In genomic region chr17:40069751-40070643, GRCh38 we compare ENCODE assay signal across 8 cellular contexts. TPM values are rescaled to one million over a fixed set of nuclear protein-coding genes. Genes with fewer than 3 reads are reported as not detected.
DNase-seq lines count a peak whose midpoint lies in the region; ATAC-seq and TF ChIP-seq lines count a peak whose summit lies in the region.

No MANE protein-coding gene starts in this region.

- H3K4ac ChIP-seq in trophoblast cell (ENCODE audit: low read depth, low read length): no peak overlapping the region

- no peak overlapping the region for H2BK5ac ChIP-seq in trophoblast cell (ENCODE audit: low read depth, low read length, poor library complexity)

- no peak overlapping the region for H4K91ac ChIP-seq in trophoblast cell (ENCODE audit: low read depth, low read length)

- H3K36me3 ChIP-seq in GM23248 (ENCODE audit: low read depth) (no peaks in the 10 kb centered on the region), PC-9 (ENCODE audit: low read depth) (no peaks in the 10 kb centered on the region), kidney epithelial cell (ENCODE audit: control insufficient read depth, insufficient read depth, low read length) (no peaks in the 10 kb centered on the region), thoracic aorta (peaks cover 5% of the 10 kb centered on the region), trophoblast cell (ENCODE audit: control insufficient read depth in 1 of 2, insufficient read depth in 2 of 2, low read length in 2 of 2) (peaks cover 0 to 2% of the 10 kb centered on the region in 2 experiments)

- no peak overlapping the region for H3K14ac ChIP-seq in trophoblast cell (ENCODE audit: low read length)

- H3K79me2 ChIP-seq in GM23248 (ENCODE audit: insufficient read depth) (peaks cover 55% of the 10 kb centered on the region), PC-9 (ENCODE audit: low read depth) (no peaks in the 10 kb centered on the region), trophoblast cell (ENCODE audit: control insufficient read depth, insufficient read depth, low read length, poor library complexity) (no peaks in the 10 kb centered on the region)

- 44 to 58% methylated on average over 10 to 14 of the region's 14 CpGs for WGBS in GM23248 (ENCODE audit: low coverage in 1 of 2, low lambda C conversion rate in 2 of 2, missing lambda C conversion rate in 2 of 2), 2 experiments
- WGBS in trophoblast cell (ENCODE audit: extremely low coverage, insufficient coverage, insufficient read length): no CpG with 5 or more reads among the region's 14 CpGs

- in situ Hi-C loops in GM23248 (cut with MboI): no loop called here

- H4K20me1 ChIP-seq in GM23248 (ENCODE audit: insufficient read depth) (no peaks in the 10 kb centered on the region), PC-9 (ENCODE audit: insufficient read depth) (no peaks in the 10 kb centered on the region; the same call in 1 of the 2 replicates)

- peak overlapping the region; percentile 99 for H3K4me2 ChIP-seq in GM23248 (ENCODE audit: unreplicated experiment)
- no peak overlapping the region for H3K4me2 ChIP-seq in PC-9
- no peak overlapping the region for H3K4me2 ChIP-seq in trophoblast cell (ENCODE audit: low read length)

- H3K27ac ChIP-seq in GM23248 (no peak overlapping the region), PC-9 (no peak overlapping the region), thoracic aorta (peak overlapping the region; percentile 92 to 95), trophoblast cell (ENCODE audit: low read depth, low read length) (no peak overlapping the region)

- H3K23ac ChIP-seq in trophoblast cell (ENCODE audit: low read length): no peak overlapping the region

- DNase-seq in AG09319 (ENCODE audit: extremely low read depth, low read depth): no peak
- DNase-seq in GM23248: peak; percentile 74
- peak in 1 of 2 experiments; percentile 29 for DNase-seq in PC-9
- peak; percentile 62 for DNase-seq in astrocyte of the hippocampus (ENCODE audit: low read depth, low spot score)
- no peak for DNase-seq in kidney epithelial cell (ENCODE audit: low read depth)
- no peak for DNase-seq in thoracic aorta (ENCODE audit: low spot score)
- no peak for DNase-seq in trophoblast cell

- H3F3A ChIP-seq in GM23248 (ENCODE audit: insufficient read depth): peaks cover 22% of the 10 kb centered on the region
- H3F3A ChIP-seq in PC-9 (ENCODE audit: insufficient read depth, low read depth): peaks cover 4% of the 10 kb centered on the region; the same call in 1 of the 2 replicates

- peak overlapping the region; percentile 75 for H3K4me3 ChIP-seq in GM23248
- no peak overlapping the region for H3K4me3 ChIP-seq in PC-9
- no peak overlapping the region for H3K4me3 ChIP-seq in kidney epithelial cell (ENCODE audit: low read depth, low read length)
- H3K4me3 ChIP-seq in thoracic aorta: peak overlapping the region; percentile 54
- H3K4me3 ChIP-seq in trophoblast cell (ENCODE audit: low read depth, low read length): no peak overlapping the region

- no peak overlapping the region for H2BK120ac ChIP-seq in trophoblast cell (ENCODE audit: insufficient read depth, low read length, poor library complexity)

- H2AFZ ChIP-seq in GM23248 (no peak overlapping the region), PC-9 (no peak overlapping the region), trophoblast cell (ENCODE audit: insufficient read depth, low read length, poor library complexity) (no peak overlapping the region)

- ATAC-seq in thoracic aorta (ENCODE audit: insufficient number of reproducible peaks, low FRiP score, low read depth) (no peak), HG03108 (IDR thresholded peaks at IDR 0.05; ENCODE audit: unreplicated experiment) (no peak)

- H3K18ac ChIP-seq in trophoblast cell (ENCODE audit: low read length): no peak overlapping the region

- H3K4me1 ChIP-seq in GM23248 (ENCODE audit: insufficient read depth): peaks cover 49% of the 10 kb centered on the region
- peaks cover 25% of the 10 kb centered on the region for H3K4me1 ChIP-seq in PC-9 (replicated peaks; ENCODE audit: insufficient read depth)
- peaks cover 79 to 96% of the 10 kb centered on the region in 2 donors for H3K4me1 ChIP-seq in thoracic aorta (ENCODE audit: control insufficient read depth in 1 of 2, low read depth in 2 of 2)
- H3K4me1 ChIP-seq in trophoblast cell (ENCODE audit: control insufficient read depth in 1 of 2, insufficient read depth in 2 of 2, low read length in 2 of 2): peaks cover 2 to 14% of the 10 kb centered on the region in 2 experiments

- H4K12ac ChIP-seq in trophoblast cell (ENCODE audit: low read depth, low read length): no peak overlapping the region

- H3K9me3 ChIP-seq in GM23248 (ENCODE audit: low read depth) (no peaks in the 10 kb centered on the region), PC-9 (ENCODE audit: insufficient read depth, low read depth) (no peaks in the 10 kb centered on the region), thoracic aorta (no peaks in the 10 kb centered on the region), trophoblast cell (ENCODE audit: insufficient read depth, low read depth, low read length) (no peaks in the 10 kb centered on the region)

- CTCF ChIA-PET in PC-9 (lab: Charles Lee): interaction anchor here (0.6 kb wide), 1 partner anchor 98 kb away, joined by 4 read pairs; no protein-coding TSS in a partner anchor

- TF ChIP-seq CTCF in AG09319 (IDR thresholded peaks at IDR 0.05; ENCODE audit: low read depth, low read length): peak; percentile 32
- peak; percentile 45; the same call in 1 of the 2 replicates for TF ChIP-seq CTCF in PC-9 (conservative IDR thresholded peaks at IDR 0.05)
- peak; percentile 25 for TF ChIP-seq CTCF in kidney epithelial cell (IDR thresholded peaks at IDR 0.05; ENCODE audit: insufficient read depth, low read length, poor library complexity, severe bottlenecking)
- no peak for TF ChIP-seq CTCF in thoracic aorta (IDR thresholded peaks at IDR 0.05)

- H3K79me1 ChIP-seq in trophoblast cell (ENCODE audit: low read length): no peaks in the 10 kb centered on the region

- no peak overlapping the region for H2BK12ac ChIP-seq in trophoblast cell (ENCODE audit: low read length)

- no TSS peak for BruUV-seq in PC-9 (replicated peaks; lab: Mats Ljungman, UMichigan)

- H3K9me2 ChIP-seq in GM23248 (ENCODE audit: insufficient read depth) (no peaks in the 10 kb centered on the region), PC-9 (ENCODE audit: insufficient read depth) (no peaks in the 10 kb centered on the region)

- H4K8ac ChIP-seq in trophoblast cell (ENCODE audit: low read depth, low read length): no peak overlapping the region

- H3K9ac ChIP-seq in GM23248 (peak overlapping the region; percentile 83), trophoblast cell (ENCODE audit: low read length) (no peak overlapping the region)

- POLR2A ChIA-PET in PC-9 (lab: Charles Lee; ENCODE audit: unreplicated experiment): no interaction called here

- intact Hi-C loops in PC-9 (cut with micrococcal nuclease; ENCODE audit: unreplicated experiment): no loop called here

- H3K27me3 ChIP-seq in GM23248 (replicated peaks; ENCODE audit: insufficient read depth) (no peaks in the 10 kb centered on the region), PC-9 (ENCODE audit: insufficient read depth, low read depth) (no peaks in the 10 kb centered on the region), kidney epithelial cell (ENCODE audit: control insufficient read depth, insufficient read depth, low read length) (no peaks in the 10 kb centered on the region), thoracic aorta (replicated peaks; ENCODE audit: insufficient read depth) (no peaks in the 10 kb centered on the region), trophoblast cell (ENCODE audit: insufficient read depth, low read length) (no peaks in the 10 kb centered on the region)

- H2AK5ac ChIP-seq in trophoblast cell (ENCODE audit: low read length): no peak overlapping the region

RNA-seq across cellular contexts. Expression of gene THRA, which starts 7.2 kb away (rescaled TPM):
- 33.3 and 36.2 TPM in 2 replicates for total RNA-seq in GM23248 (2014; rRNA removed; shearing (Covaris generic))
- polyA plus RNA-seq in GM23248 (2016; fragmentation: Nextera tagmentation; extraction: Ambion mirVana): 15.8 and 16.4 TPM in 2 replicates
- total RNA-seq in PC-9 (2021) (11.4 and 13.9 TPM in 2 replicates), kidney epithelial cell (5.3 and 7.1 TPM in 2 replicates), thoracic aorta (10 to 100 TPM; 64.8 to 75.0 TPM)
- 4.1 TPM in 2 replicates for polyA plus RNA-seq in trophoblast cell (2013)

RNA-seq across cellular contexts. Expression of gene MED24, which starts 15.8 kb away (rescaled TPM):
- 35.3 and 37.3 TPM in 2 replicates for total RNA-seq in GM23248 (2014; rRNA removed; shearing (Covaris generic))
- polyA plus RNA-seq in GM23248 (2016; fragmentation: Nextera tagmentation; extraction: Ambion mirVana): 33.6 and 35.2 TPM in 2 replicates
- total RNA-seq in PC-9 (2021) (67.1 and 67.2 TPM in 2 replicates), kidney epithelial cell (82.8 and 83.6 TPM in 2 replicates), thoracic aorta (10 to 100 TPM; 72.0 to 82.9 TPM)
- 44.7 and 45.9 TPM in 2 replicates for polyA plus RNA-seq in trophoblast cell (2013)

RNA-seq across cellular contexts. Expression of gene NR1D1, which starts 30.4 kb away (rescaled TPM):
- 0.76 and 2.4 TPM in 2 replicates for total RNA-seq in GM23248 (2014; rRNA removed; shearing (Covaris generic))
- 4.6 and 5.4 TPM in 2 replicates for polyA plus RNA-seq in GM23248 (2016; fragmentation: Nextera tagmentation; extraction: Ambion mirVana)
- total RNA-seq in PC-9 (2021): 9.3 and 10.7 TPM in 2 replicates
- 3.6 and 3.7 TPM in 2 replicates for total RNA-seq in kidney epithelial cell
- 10 to 100 TPM; 10.3 to 29.1 TPM for total RNA-seq in thoracic aorta
- polyA plus RNA-seq in trophoblast cell (2013): 2.0 and 2.2 TPM in 2 replicates

RNA-seq across cellular contexts. Expression of gene MSL1, which starts 51.8 kb away (rescaled TPM):
- 45.3 and 76.1 TPM in 2 replicates for total RNA-seq in GM23248 (2014; rRNA removed; shearing (Covaris generic))
- polyA plus RNA-seq in GM23248 (2016; fragmentation: Nextera tagmentation; extraction: Ambion mirVana): 8.9 and 9.0 TPM in 2 replicates
- total RNA-seq in PC-9 (2021) (56.8 and 61.8 TPM in 2 replicates), kidney epithelial cell (40.6 and 47.4 TPM in 2 replicates), thoracic aorta (100 to 1,000 TPM in 1 of 2 donors, 10 to 100 TPM in 1; 69.3 to 107 TPM)
- 52.5 and 54.4 TPM in 2 replicates for polyA plus RNA-seq in trophoblast cell (2013)

RNA-seq across cellular contexts. Expression of gene CSF3, which starts 54.8 kb away (rescaled TPM):
- total RNA-seq in GM23248 (2014; rRNA removed; shearing (Covaris generic)): not detected in 2 replicates
- polyA plus RNA-seq in GM23248 (2016; fragmentation: Nextera tagmentation; extraction: Ambion mirVana): 0.13 TPM in 1 of 2 replicates, not detected in the other
- total RNA-seq in PC-9 (2021) (not detected in 2 replicates), kidney epithelial cell (not detected in 2 replicates), thoracic aorta (10 to 100 TPM in 1 of 2 donors, not detected in 1; 43.2 TPM)
- polyA plus RNA-seq in trophoblast cell (2013): not detected in 2 replicates

Comparison
In these comparisons a context has a peak if more than half of its experiments do, and no peak if none do; other contexts are left out.
1. DNase-seq: peak in GM23248 (single experiment) and astrocyte of the hippocampus (single experiment); none in AG09319 (single experiment), kidney epithelial cell (single experiment), thoracic aorta (single experiment) and trophoblast cell (0 of 2).
2. H3K27ac ChIP-seq: peak in thoracic aorta (2 of 2); none in GM23248 (single experiment), PC-9 (single experiment) and trophoblast cell (single experiment).
3. H3K4me3 ChIP-seq: peak in GM23248 (single experiment) and thoracic aorta (single experiment); none in PC-9 (single experiment), kidney epithelial cell (single experiment) and trophoblast cell (single experiment).